8 cellular contexts compared by ENCODE assay signal in the genomic region with DNA sequence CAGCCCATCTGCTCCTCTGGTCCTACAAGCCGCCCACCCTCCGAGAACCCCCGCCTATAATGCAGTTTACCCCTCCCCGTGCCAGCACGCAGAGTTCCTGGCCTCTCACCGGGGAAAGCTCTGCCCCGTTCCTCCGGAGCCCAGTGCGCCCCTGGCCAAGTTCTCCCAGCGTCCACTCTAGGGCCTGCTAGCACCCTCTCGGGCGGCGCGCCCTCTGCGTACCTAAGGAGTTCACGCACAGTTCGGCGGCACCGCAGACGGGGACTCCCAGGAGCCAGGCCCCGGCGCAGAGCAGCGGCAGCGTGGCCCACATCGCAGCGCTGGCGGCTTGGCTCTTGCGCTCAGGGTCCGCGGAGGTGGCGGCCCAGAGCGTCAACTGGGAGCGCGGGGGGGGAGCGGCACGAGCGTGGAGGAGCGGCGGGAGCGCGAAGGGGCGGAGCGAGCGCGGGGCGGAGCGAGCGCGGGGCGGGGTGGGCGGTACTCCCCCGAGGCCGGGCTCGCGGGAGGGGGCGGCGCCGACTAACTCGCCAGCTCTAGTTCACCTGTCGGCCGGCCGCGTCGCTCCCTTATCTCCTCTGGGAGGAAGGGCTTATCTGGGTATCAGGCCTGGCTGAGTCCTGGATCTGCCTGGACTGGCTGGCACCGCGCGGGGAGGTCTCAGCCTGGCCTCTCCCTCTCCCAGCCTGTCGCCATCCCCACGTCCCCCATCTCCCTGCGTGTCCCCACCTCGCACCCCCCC. TPM values are rescaled to one million over a fixed set of nuclear protein-coding genes. Genes with fewer than 3 reads are reported as not detected.
A peak's percentile ranks its signal among the peaks of the same experiment; 100 is the strongest.
DNase-seq lines count a peak whose midpoint lies in the region; ATAC-seq and TF ChIP-seq lines count a peak whose summit lies in the region.

A gene with protein sequence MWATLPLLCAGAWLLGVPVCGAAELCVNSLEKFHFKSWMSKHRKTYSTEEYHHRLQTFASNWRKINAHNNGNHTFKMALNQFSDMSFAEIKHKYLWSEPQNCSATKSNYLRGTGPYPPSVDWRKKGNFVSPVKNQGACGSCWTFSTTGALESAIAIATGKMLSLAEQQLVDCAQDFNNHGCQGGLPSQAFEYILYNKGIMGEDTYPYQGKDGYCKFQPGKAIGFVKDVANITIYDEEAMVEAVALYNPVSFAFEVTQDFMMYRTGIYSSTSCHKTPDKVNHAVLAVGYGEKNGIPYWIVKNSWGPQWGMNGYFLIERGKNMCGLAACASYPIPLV (minus strand): TSS at position 378 of the 739 bp plus-strand sequence. CDS start 65 bp downstream, at position 313.

- peak within 1 kb of the TSS; percentile 81 to 93 for H3K4me3 Mint-ChIP-seq in effector memory CD8-positive, alpha-beta T cell
- H3K4me3 Mint-ChIP-seq in mesothelial cell of epicardium, result peak within 1 kb of the TSS; percentile 80

- peak; percentile 56 for DNase-seq in A673 (ENCODE audit: low spot score)
- DNase-seq in NCI-H526 (lab: John Stamatoyannopoulos, UW), result peak; percentile 62 to 94
- peak; percentile 41 to 50 for DNase-seq in activated CD8-positive, alpha-beta memory T cell treated with anti-CD3 and anti-CD28 coated beads for 4 hours (ENCODE audit: low read depth in 2 of 2)
- peak; percentile 66 to 78 (median 72) for DNase-seq in effector memory CD8-positive, alpha-beta T cell
- DNase-seq in mesothelial cell of epicardium (ENCODE audit: low spot score in 2 of 2, unreplicated experiment in 2 of 2), result peak; percentile 83 to 89
- DNase-seq in stimulated activated CD8-positive, alpha-beta memory T cell treated with anti-CD3 and anti-CD28 coated beads, Interleukin-15, amount 100 ng/mL, for 4 hours (ENCODE audit: low read depth in 2 of 2), result peak; percentile 46 to 50

- H3K9me3 Mint-ChIP-seq in effector memory CD8-positive, alpha-beta T cell, result no peaks in the 10 kb centered on the region
- no peaks in the 10 kb centered on the region for H3K9me3 Mint-ChIP-seq in mesothelial cell of epicardium

- H3K27ac ChIP-seq in A673 (ENCODE audit: low read depth, low read length, poor library complexity, severe bottlenecking), result no peak within 1 kb of the TSS

- H3K27ac Mint-ChIP-seq in effector memory CD8-positive, alpha-beta T cell, result peak within 1 kb of the TSS; percentile 87 to 94
- H3K27ac Mint-ChIP-seq in mesothelial cell of epicardium, result peak within 1 kb of the TSS; percentile 97

- H3K4me1 ChIP-seq in A673 (ENCODE audit: insufficient read depth, low read length, poor library complexity, severe bottlenecking), result no peaks in the 10 kb centered on the region

- peak within 1 kb of the TSS; percentile 44 for H3K4me3 ChIP-seq in A673 (ENCODE audit: low read depth, low read length, poor library complexity, severe bottlenecking)

- BruUV-seq in A673 (replicated peaks; lab: Mats Ljungman, UMichigan), result no TSS peak

- CTCF ChIA-PET in A673 (lab: Charles Lee), result interaction anchor here (0.6 kb wide), 1 partner anchor 1049 kb away, joined by 8 read pairs; no protein-coding TSS in a partner anchor

- no peaks in the 10 kb centered on the region for H3K36me3 ChIP-seq in A673 (ENCODE audit: insufficient read depth, low read length, poor library complexity, severe bottlenecking)

- TF ChIP-seq CTCF in A673 (conservative IDR thresholded peaks at IDR 0.05; ENCODE audit: low read depth, low read length) (no peak), mesothelial cell of epicardium (IDR thresholded peaks at IDR 0.05; ENCODE audit: unreplicated experiment) (no peak)

- H3K27me3 ChIP-seq in A673 (replicated peaks; ENCODE audit: insufficient read depth, low read depth, low read length, poor library complexity), result no peaks in the 10 kb centered on the region

- intact Hi-C loops in A673 (cut with micrococcal nuclease; ENCODE audit: unreplicated experiment), result no loop called here

- no peaks in the 10 kb centered on the region for H3K9me3 ChIP-seq in A673 (ENCODE audit: low read depth, low read length, poor library complexity, severe bottlenecking)

- POLR2A ChIA-PET in A673 (lab: Charles Lee; ENCODE audit: low non-redundant PET), result no interaction called here

- peak; percentile 65 for ATAC-seq in GM18867 (IDR thresholded peaks at IDR 0.05; ENCODE audit: unreplicated experiment)
- peak; percentile 58 for ATAC-seq in HG03108 (IDR thresholded peaks at IDR 0.05; ENCODE audit: unreplicated experiment)
- ATAC-seq in effector memory CD8-positive, alpha-beta T cell (replicated peaks), result peak; percentile 91

- H3K27me3 Mint-ChIP-seq in effector memory CD8-positive, alpha-beta T cell, result no peaks in the 10 kb centered on the region
- H3K27me3 Mint-ChIP-seq in mesothelial cell of epicardium (ENCODE audit: low read depth), result peaks cover 2% of the 10 kb centered on the region

- peaks cover 6 to 16% of the 10 kb centered on the region in 2 donors for H3K4me1 Mint-ChIP-seq in effector memory CD8-positive, alpha-beta T cell (ENCODE audit: low read depth in 2 of 2)
- H3K4me1 Mint-ChIP-seq in mesothelial cell of epicardium, result peaks cover 28% of the 10 kb centered on the region

- H3K36me3 Mint-ChIP-seq in effector memory CD8-positive, alpha-beta T cell (ENCODE audit: insufficient read depth), result no peaks in the 10 kb centered on the region
- H3K36me3 Mint-ChIP-seq in mesothelial cell of epicardium, result no peaks in the 10 kb centered on the region

RNA-seq across cellular contexts. Expression of the gene that starts here (rescaled TPM):
- total RNA-seq in A673 (2021) (2.2 and 3.6 TPM in 2 replicates), mesothelial cell of epicardium (141 to 153 TPM (median 144 TPM) in 3 replicates)

Comparison
In these comparisons a context has a peak if more than half of its experiments do, and no peak if none do; other contexts are left out.
1. RNA of the gene that starts here (total RNA-seq): 141 to 153 TPM in mesothelial cell of epicardium; 2.2 to 3.6 TPM in A673; every median in the first group is over 10 times any median in the second.
2. Peak in every context shown above with its lines, with median percentiles within 50 percentile points of each other: DNase-seq and ATAC-seq.